Comparison of ENCODE assay signal across 18 cellular contexts in the genomic region with DNA sequence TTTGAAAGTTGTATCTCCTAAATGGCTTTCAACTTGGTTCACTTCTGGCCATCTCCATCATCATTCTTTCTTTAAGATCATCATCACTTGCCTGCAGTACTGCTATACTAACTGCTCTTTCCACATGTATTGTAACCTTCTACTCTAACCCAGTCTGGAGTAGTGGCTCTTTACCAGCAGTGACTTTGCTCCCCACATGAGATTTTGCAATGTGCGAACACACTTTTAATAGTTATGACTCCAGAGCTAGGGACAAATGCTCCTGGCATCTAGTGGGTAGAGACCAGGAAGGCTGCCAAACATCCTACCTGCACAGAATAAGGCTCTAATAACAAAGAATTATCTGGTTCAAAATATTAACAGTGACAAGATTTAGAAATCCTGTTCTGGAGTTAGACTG.
DNase-seq lines count a peak whose midpoint lies in the region; ATAC-seq and TF ChIP-seq lines count a peak whose summit lies in the region.
"Had no signal": no experiment of that assay in that cellular context is flagged by ENCODE, and none has a peak within 500 bp of the region (broad histone marks: within the 10 kb centered on the region; RNA-seq: fewer than 3 reads in every experiment).

No MANE protein-coding gene starts in this region.

- H3K9ac ChIP-seq in mammary epithelial cell (ENCODE audit: insufficient read depth, low read length), result no peak overlapping the region
- no peak overlapping the region for H3K9ac ChIP-seq in PC-3 (ENCODE audit: low read length)
- H3K9ac ChIP-seq: BLaER1 had no signal

- no peak overlapping the region for H3K27ac Mint-ChIP-seq in MCF 10A (ENCODE audit: low read depth, unreplicated experiment)
- H3K27ac Mint-ChIP-seq: B cell; CD4-positive, CD25-positive, alpha-beta regulatory T cell; CD8-positive, alpha-beta T cell; HFFc6 had no signal

- CTCF ChIA-PET in mammary epithelial cell (lab: Charles Lee; ENCODE audit: low non-redundant PET) (no interaction called here), MCF 10A (lab: Yijun Ruan, JAX) (interaction anchor here (0.6 to 1.2 kb wide), 3 partner anchors 61 to 411 kb away, joined by 3 to 4 read pairs (median 3); no protein-coding TSS in a partner anchor), PC-3 (lab: Charles Lee) (no interaction called here)

- intact Hi-C loops in mammary epithelial cell (cut with micrococcal nuclease), result loop anchor here (10.0 kb wide), 1 partner anchor 163 kb away; the partner anchor contains the start of gene B3GALT1
- intact Hi-C loops in MCF 10A (cut with micrococcal nuclease), result no loop called here
- intact Hi-C loops in PC-3 (cut with micrococcal nuclease), result no loop called here

- H4K20me1 ChIP-seq in mammary epithelial cell (ENCODE audit: insufficient read depth, low read length) (no peaks in the 10 kb centered on the region), PC-3 (ENCODE audit: low read length) (no peaks in the 10 kb centered on the region), osteoblast (ENCODE audit: insufficient read depth, low read length) (no peaks in the 10 kb centered on the region)
- H4K20me1 ChIP-seq: BLaER1 had no signal

- dilution Hi-C loops in mammary epithelial cell (cut with HindIII; ENCODE audit: low sequenced_read_pairs), result no loop called here

- TF ChIP-seq CTCF in mammary epithelial cell (conservative IDR thresholded peaks at IDR 0.05 in 1 of 2, IDR thresholded peaks at IDR 0.05 in 1 of 2; ENCODE audit: extremely low read depth in 1 of 2, insufficient read depth in 1 of 2, low read depth in 1 of 2, low read length in 2 of 2) (no peak), MCF 10A (IDR thresholded peaks at IDR 0.05; ENCODE audit: unreplicated experiment) (no peak), PC-3 (conservative IDR thresholded peaks at IDR 0.05; ENCODE audit: low read depth, low read length) (no peak), osteoblast (IDR thresholded peaks at IDR 0.05; ENCODE audit: extremely low read depth, low read depth, low read length) (no peak)

- H3K9me2 ChIP-seq in PC-3 (replicated peaks; ENCODE audit: low read length), result no peaks in the 10 kb centered on the region

- WGBS in mammary epithelial cell (ENCODE audit: low coverage, missing lambda C conversion rate), result 71% methylated on average over 1 of the region's 1 CpG

- H3K4me1 ChIP-seq in mammary epithelial cell (ENCODE audit: insufficient read depth, low read length) (peaks cover 26% of the 10 kb centered on the region), PC-3 (ENCODE audit: insufficient read depth, low read length) (peaks cover 45% of the 10 kb centered on the region), osteoblast (ENCODE audit: insufficient read depth, low read length) (peaks cover 17% of the 10 kb centered on the region)
- H3K4me1 ChIP-seq: Caco-2 had no signal

- no peaks in the 10 kb centered on the region for H3K36me3 Mint-ChIP-seq in MCF 10A (ENCODE audit: insufficient read depth, unreplicated experiment)
- H3K36me3 Mint-ChIP-seq: CD4-positive, CD25-positive, alpha-beta regulatory T cell; CD8-positive, alpha-beta T cell had no signal

- H3K27me3 ChIP-seq in mammary epithelial cell (ENCODE audit: insufficient read depth, low read length), result no peaks in the 10 kb centered on the region
- H3K27me3 ChIP-seq in PC-3 (ENCODE audit: low read length), result no peaks in the 10 kb centered on the region
- H3K27me3 ChIP-seq in osteoblast (ENCODE audit: insufficient read depth, low read length), result no peaks in the 10 kb centered on the region
- H3K27me3 ChIP-seq: BLaER1 had no signal

- no peaks in the 10 kb centered on the region for H3K9me3 Mint-ChIP-seq in MCF 10A (ENCODE audit: unreplicated experiment)
- H3K9me3 Mint-ChIP-seq: CD8-positive, alpha-beta T cell; HFFc6 had no signal

- H3F3A ChIP-seq in PC-3 (ENCODE audit: low read length, unreplicated experiment), result peaks cover 17% of the 10 kb centered on the region

- H3K27ac ChIP-seq in mammary epithelial cell (ENCODE audit: insufficient read depth, low read depth, low read length) (no peak overlapping the region), PC-3 (ENCODE audit: low read length) (no peak overlapping the region), osteoblast (ENCODE audit: low read depth, low read length) (no peak overlapping the region)
- H3K27ac ChIP-seq: 22Rv1, BLaER1, C4-2B had no signal

- POLR2A ChIA-PET in MCF 10A (lab: Yijun Ruan, JAX), result interaction anchor here (1.2 to 1.9 kb wide), 2 partner anchors 8 to 24 kb away, joined by 3 to 6 read pairs; no protein-coding TSS in a partner anchor
- POLR2A ChIA-PET in PC-3 (lab: Charles Lee; ENCODE audit: unreplicated experiment), result no interaction called here

- H3K4me3 Mint-ChIP-seq in MCF 10A (ENCODE audit: unreplicated experiment), result no peak overlapping the region
- H3K4me3 Mint-ChIP-seq: B cell; CD4-positive, CD25-positive, alpha-beta regulatory T cell; CD8-positive, alpha-beta T cell; HFFc6 had no signal

- DNase-seq in mammary epithelial cell, result no peak
- DNase-seq in MCF 10A (ENCODE audit: unreplicated experiment), result no peak
- DNase-seq in PC-3, result peak; percentile 24
- peak; percentile 5 for DNase-seq in osteoblast (ENCODE audit: insufficient read length, low spot score, missing footprints)
- no peak for DNase-seq in NCI-H2227 (lab: John Stamatoyannopoulos, UW; ENCODE audit: unreplicated experiment)
- DNase-seq in MV-4-11 (lab: John Stamatoyannopoulos, UW), result no peak
- DNase-seq: Caco-2; CD4-positive, CD25-positive, alpha-beta regulatory T cell; CD8-positive, alpha-beta T cell; DMS153; DND-41; GOT3; HFFc6 had no signal

- H3K9me3 ChIP-seq in mammary epithelial cell (replicated peaks; ENCODE audit: insufficient read depth, low read length) (no peaks in the 10 kb centered on the region), PC-3 (ENCODE audit: low read length) (no peaks in the 10 kb centered on the region), osteoblast (ENCODE audit: low read depth, low read length) (no peaks in the 10 kb centered on the region)
- H3K9me3 ChIP-seq: BLaER1, Caco-2, HAP-1 had no signal

- no peaks in the 10 kb centered on the region for H3K27me3 Mint-ChIP-seq in MCF 10A (ENCODE audit: insufficient read depth, unreplicated experiment)
- H3K27me3 Mint-ChIP-seq: B cell; CD4-positive, CD25-positive, alpha-beta regulatory T cell had no signal

- no peak for ATAC-seq in PC-3
- ATAC-seq: CD8-positive, alpha-beta T cell had no signal

- H2AFZ ChIP-seq in mammary epithelial cell (ENCODE audit: low read depth, low read length), result peak overlapping the region; percentile 31
- H2AFZ ChIP-seq in PC-3 (ENCODE audit: low read length), result no peak overlapping the region
- no peak overlapping the region for H2AFZ ChIP-seq in osteoblast (ENCODE audit: low read length)

- H3K4me1 Mint-ChIP-seq in MCF 10A (ENCODE audit: insufficient read depth, unreplicated experiment), result peaks cover 10% of the 10 kb centered on the region
- H3K4me1 Mint-ChIP-seq: B cell had no signal

- no peaks in the 10 kb centered on the region for H3K79me2 ChIP-seq in mammary epithelial cell (ENCODE audit: insufficient read depth, low read length)
- no peaks in the 10 kb centered on the region for H3K79me2 ChIP-seq in PC-3 (ENCODE audit: low read length)
- H3K79me2 ChIP-seq in osteoblast (ENCODE audit: insufficient read depth, low read length), result no peaks in the 10 kb centered on the region

- in situ Hi-C loops in mammary epithelial cell (cut with MboI; ENCODE audit: low sequenced_read_pairs in 2 of 2), result no loop called here

- H3K4me2 ChIP-seq in mammary epithelial cell (ENCODE audit: insufficient read depth, low read depth, low read length) (no peak overlapping the region), PC-3 (ENCODE audit: low read length) (no peak overlapping the region), osteoblast (ENCODE audit: insufficient read depth, low read length) (no peak overlapping the region)
- H3K4me2 ChIP-seq: BLaER1 had no signal

- no peaks in the 10 kb centered on the region for H3K36me3 ChIP-seq in mammary epithelial cell (ENCODE audit: insufficient read depth, low read length)
- no peaks in the 10 kb centered on the region for H3K36me3 ChIP-seq in PC-3 (ENCODE audit: low read depth, low read length)
- no peaks in the 10 kb centered on the region for H3K36me3 ChIP-seq in osteoblast (ENCODE audit: insufficient read depth, low read length)
- H3K36me3 ChIP-seq: BLaER1, HAP-1 had no signal

- BruUV-seq in mammary epithelial cell (replicated peaks; lab: Mats Ljungman, UMichigan) (no TSS peak), MCF 10A (replicated peaks; lab: Mats Ljungman, UMichigan) (no TSS peak), PC-3 (replicated peaks; lab: Mats Ljungman, UMichigan) (no TSS peak)

- H3K4me3 ChIP-seq in mammary epithelial cell (replicated peaks in 1 of 3; ENCODE audit: insufficient read depth in 1 of 3, low read depth in 2 of 3, low read length in 3 of 3) (no peak overlapping the region), PC-3 (ENCODE audit: low read length) (no peak overlapping the region), osteoblast (ENCODE audit: insufficient read depth, low read length) (no peak overlapping the region)
- H3K4me3 ChIP-seq: BLaER1, HAP-1 had no signal

Comparison
In these comparisons a context has a peak if more than half of its experiments do, and no peak if none do; other contexts are left out.
1. DNase-seq: peak in PC-3 (single experiment) and osteoblast (single experiment); none in mammary epithelial cell (single experiment), MCF 10A (single experiment), NCI-H2227 (single experiment) and MV-4-11 (single experiment).